8 cellular contexts compared by ENCODE assay signal in the genomic region with DNA sequence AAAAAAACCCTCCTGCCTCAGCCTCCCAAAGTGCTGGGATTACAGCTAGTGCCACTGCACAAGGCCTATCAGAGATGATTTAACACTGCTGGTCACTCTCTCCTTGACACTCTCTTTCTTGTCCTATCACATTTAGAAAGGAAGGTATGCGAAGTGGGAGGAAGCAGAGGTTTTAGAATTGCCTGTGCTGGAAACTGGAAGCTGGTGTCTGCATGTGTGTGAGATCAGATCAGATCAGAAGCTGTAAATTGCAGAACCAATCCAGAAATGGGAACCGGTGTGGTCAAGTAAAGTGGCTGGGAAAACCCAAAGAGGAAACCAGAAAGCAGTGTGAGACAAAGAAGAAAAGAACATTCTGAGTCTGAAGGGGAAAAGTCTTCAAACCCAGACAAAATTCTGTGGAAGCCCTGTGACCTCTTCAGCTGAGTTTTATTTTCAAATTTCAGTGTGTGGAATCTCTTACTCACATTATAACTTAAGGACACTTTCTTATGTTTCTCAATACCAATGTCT. TPM values are rescaled to one million over a fixed set of nuclear protein-coding genes. Genes with fewer than 3 reads are reported as not detected.
DNase-seq lines count a peak whose midpoint lies in the region; ATAC-seq lines count a peak whose summit lies in the region.

No MANE protein-coding gene starts in this region.

- H3K4me3 Mint-ChIP-seq in T-helper 2 cell treated with Interferon-gamma antibody and Interleukin-4, amounts not matched to agents 5 μg/mL and 100 μg/mL, for 36 hours = peak overlapping the region; percentile 33

- peaks cover 5 to 6% of the 10 kb centered on the region in 2 donors for H3K36me3 Mint-ChIP-seq in activated naive CD4-positive, alpha-beta T cell treated with anti-CD3 and anti-CD28 coated beads, Interleukin-2, amount 50 U/mL, for 72 hours
- no peaks in the 10 kb centered on the region for H3K36me3 Mint-ChIP-seq in T-helper 2 cell treated with Interferon-gamma antibody and Interleukin-4, amounts not matched to agents 5 μg/mL and 100 μg/mL, for 36 hours (ENCODE audit: low read depth)

- intact Hi-C loops in sciatic nerve (cut with DNase I) = no loop called here

- peaks cover 26% of the 10 kb centered on the region for H3K4me1 Mint-ChIP-seq in T-helper 2 cell treated with Interferon-gamma antibody and Interleukin-4, amounts not matched to agents 5 μg/mL and 100 μg/mL, for 36 hours (ENCODE audit: low read depth)

- H3K27ac Mint-ChIP-seq in activated naive CD4-positive, alpha-beta T cell treated with anti-CD3 and anti-CD28 coated beads, Interleukin-2, amount 50 U/mL, for 72 hours = peak overlapping the region; percentile 0 to 87
- no peak overlapping the region for H3K27ac Mint-ChIP-seq in T-helper 2 cell treated with Interferon-gamma antibody and Interleukin-4, amounts not matched to agents 5 μg/mL and 100 μg/mL, for 36 hours

- H3K27me3 Mint-ChIP-seq in T-helper 2 cell treated with Interferon-gamma antibody and Interleukin-4, amounts not matched to agents 5 μg/mL and 100 μg/mL, for 36 hours (ENCODE audit: low read depth) = peaks cover 29% of the 10 kb centered on the region

- DNase-seq in activated naive CD4-positive, alpha-beta T cell treated with anti-CD3 and anti-CD28 coated beads, Interleukin-2, amount 50 U/mL, for 72 hours (ENCODE audit: low spot score in 2 of 2) = peak; percentile 36 to 63
- DNase-seq in activated naive CD4-positive, alpha-beta T cell treated with anti-CD3 and anti-CD28 coated beads, Interleukin-2, amount 50 U/mL, for 16 hours = no peak
- DNase-seq in T-helper 2 cell treated with Interferon-gamma antibody and Interleukin-4, amounts not matched to agents 5 μg/mL and 100 μg/mL, for 36 hours (ENCODE audit: low spot score) = peak; percentile 83
- DNase-seq in sciatic nerve (ENCODE audit: low spot score) = no peak
- DNase-seq in NK-92 treated with Interleukin-12 subunit alpha and Interleukin-12 subunit beta, amount 100 ng/mL, for 24 hours (lab: John Stamatoyannopoulos, UW) = no peak
- DNase-seq in NCI-H1092 (lab: John Stamatoyannopoulos, UW) = no peak
- no peak for DNase-seq in NCI-H2171 (lab: John Stamatoyannopoulos, UW)

- peak; percentile 88 to 89 for ATAC-seq in activated naive CD4-positive, alpha-beta T cell treated with anti-CD3 and anti-CD28 coated beads, Interleukin-2, amount 50 U/mL, for 72 hours
- ATAC-seq in HG02981 (IDR thresholded peaks at IDR 0.05; ENCODE audit: unreplicated experiment) (peak; percentile 68), sciatic nerve (peak; percentile 52)

- peaks cover 0 to 4% of the 10 kb centered on the region in 2 donors for H3K9me3 Mint-ChIP-seq in activated naive CD4-positive, alpha-beta T cell treated with anti-CD3 and anti-CD28 coated beads, Interleukin-2, amount 50 U/mL, for 72 hours
- H3K9me3 Mint-ChIP-seq in T-helper 2 cell treated with Interferon-gamma antibody and Interleukin-4, amounts not matched to agents 5 μg/mL and 100 μg/mL, for 36 hours = no peaks in the 10 kb centered on the region

RNA-seq across cellular contexts. Expression of a gene that starts 2.8 kb away (rescaled TPM):
- total RNA-seq in activated naive CD4-positive, alpha-beta T cell treated with anti-CD3 and anti-CD28 coated beads, Interleukin-2, amount 50 U/mL, for 72 hours = 1 to 10 TPM in 1 of 2 donors, under 1 TPM in 1; 0.91 to 1.2 TPM
- total RNA-seq in sciatic nerve = 8.4 TPM

RNA-seq across cellular contexts. Expression of a gene that starts 15.7 kb away (rescaled TPM):
- total RNA-seq in activated naive CD4-positive, alpha-beta T cell treated with anti-CD3 and anti-CD28 coated beads, Interleukin-2, amount 50 U/mL, for 72 hours = 10 to 100 TPM; 56.3 to 80.8 TPM
- 66.9 TPM for total RNA-seq in sciatic nerve

Comparison
In these comparisons a context has a peak if more than half of its experiments do, and no peak if none do; other contexts are left out.
1. DNase-seq: peak in activated naive CD4-positive, alpha-beta T cell treated with anti-CD3 and anti-CD28 coated beads, Interleukin-2, amount 50 U/mL, for 72 hours (2 of 2) and T-helper 2 cell treated with Interferon-gamma antibody and Interleukin-4, amounts not matched to agents 5 μg/mL and 100 μg/mL, for 36 hours (single experiment); none in activated naive CD4-positive, alpha-beta T cell treated with anti-CD3 and anti-CD28 coated beads, Interleukin-2, amount 50 U/mL, for 16 hours (single experiment), sciatic nerve (single experiment), NK-92 treated with Interleukin-12 subunit alpha and Interleukin-12 subunit beta, amount 100 ng/mL, for 24 hours (single experiment), NCI-H1092 (single experiment) and NCI-H2171 (single experiment).
2. Peak in every context shown above with its lines, with median percentiles within 50 percentile points of each other: ATAC-seq.